8 cellular contexts compared by ENCODE assay signal in genomic region chr3:125520563-125520919, GRCh38. TPM values are rescaled to one million over a fixed set of nuclear protein-coding genes. Genes with fewer than 3 reads are reported as not detected.
DNase-seq lines count a peak whose midpoint lies in the region; ATAC-seq and TF ChIP-seq lines count a peak whose summit lies in the region.
"Not testable (repeated sequence)": the region's sequence is repeated elsewhere in the genome, so short reads cannot be mapped to it uniquely, and the experiment has no call there.

No MANE protein-coding gene starts in this region.

- peak overlapping the region; percentile 97 for H3K4me3 Mint-ChIP-seq in activated naive CD8-positive, alpha-beta T cell treated with anti-CD3 and anti-CD28 coated beads, Interleukin-2, amount 10 ng/mL, durations not matched to agents 7 days and 5 days
- peak overlapping the region; percentile 88 to 98 for H3K4me3 Mint-ChIP-seq in effector memory CD8-positive, alpha-beta T cell
- peak overlapping the region; percentile 98 for H3K4me3 Mint-ChIP-seq in natural killer cell
- peak overlapping the region; percentile 96 for H3K4me3 Mint-ChIP-seq in stimulated activated effector memory CD8-positive, alpha-beta T cell treated with anti-CD3 and anti-CD28 coated beads, Interleukin-12 subunit alpha, Interleukin-12 subunit beta, amount 100 ng/mL, for 72 hours

- peak overlapping the region; percentile 95 for H3K27ac Mint-ChIP-seq in activated naive CD8-positive, alpha-beta T cell treated with anti-CD3 and anti-CD28 coated beads, Interleukin-2, amount 10 ng/mL, durations not matched to agents 7 days and 5 days
- peak overlapping the region; percentile 91 to 97 for H3K27ac Mint-ChIP-seq in effector memory CD8-positive, alpha-beta T cell
- peak overlapping the region; percentile 83 to 96 for H3K27ac Mint-ChIP-seq in natural killer cell
- H3K27ac Mint-ChIP-seq in stimulated activated effector memory CD8-positive, alpha-beta T cell treated with anti-CD3 and anti-CD28 coated beads, Interleukin-12 subunit alpha, Interleukin-12 subunit beta, amount 100 ng/mL, for 72 hours = peak overlapping the region; percentile 97

- H3K36me3 ChIP-seq in SK-N-SH (replicated peaks in 1 of 2; ENCODE audit: control insufficient read depth in 1 of 2, insufficient read depth in 2 of 2, low read length in 1 of 2) (peaks cover 4 to 22% of the 10 kb centered on the region in 2 experiments), iPS-18a (ENCODE audit: control insufficient read depth, low read depth, low read length) (peaks cover 12% of the 10 kb centered on the region)

- H3F3A ChIP-seq in SK-N-SH (replicated peaks; ENCODE audit: insufficient read depth) = not testable (repeated sequence)

- peaks cover 10% of the 10 kb centered on the region for H3K36me3 Mint-ChIP-seq in activated naive CD8-positive, alpha-beta T cell treated with anti-CD3 and anti-CD28 coated beads, Interleukin-2, amount 10 ng/mL, durations not matched to agents 7 days and 5 days
- peaks cover 21% of the 10 kb centered on the region for H3K36me3 Mint-ChIP-seq in effector memory CD8-positive, alpha-beta T cell (ENCODE audit: insufficient read depth)
- H3K36me3 Mint-ChIP-seq in natural killer cell = not testable (repeated sequence)
- H3K36me3 Mint-ChIP-seq in stimulated activated effector memory CD8-positive, alpha-beta T cell treated with anti-CD3 and anti-CD28 coated beads, Interleukin-12 subunit alpha, Interleukin-12 subunit beta, amount 100 ng/mL, for 72 hours = peaks cover 22% of the 10 kb centered on the region

- not testable (repeated sequence) for TF ChIP-seq RAD21 in SK-N-SH (IDR thresholded peaks at IDR 0.05; ENCODE audit: low read length)

- TF ChIP-seq CTCF in AG09309 (IDR thresholded peaks at IDR 0.05; ENCODE audit: control insufficient read depth, insufficient read depth, low read depth, low read length, missing control alignments); HFF-Myc (IDR thresholded peaks at IDR 0.05; ENCODE audit: low read depth, low read length, missing control alignments); SK-N-SH (IDR thresholded peaks at IDR 0.05); natural killer cell (IDR thresholded peaks at IDR 0.05): not testable (repeated sequence)

- not testable (repeated sequence) for H3K27me3 ChIP-seq in SK-N-SH (ENCODE audit: insufficient read depth); iPS-18a (ENCODE audit: control insufficient read depth, insufficient read depth, low read length)

- DNase-seq in AG09309 (ENCODE audit: low read depth); HFF-Myc (ENCODE audit: extremely low read depth, low read depth); SK-N-SH; activated naive CD8-positive, alpha-beta T cell treated with anti-CD3 and anti-CD28 coated beads, Interleukin-2, amount 10 ng/mL, durations not matched to agents 7 days and 5 days; effector memory CD8-positive, alpha-beta T cell; natural killer cell; stimulated activated effector memory CD8-positive, alpha-beta T cell treated with anti-CD3 and anti-CD28 coated beads, Interleukin-12 subunit alpha, Interleukin-12 subunit beta, amount 100 ng/mL, for 72 hours (ENCODE audit: low spot score in 2 of 2): not testable (repeated sequence)

- CTCF ChIA-PET in SK-N-SH (lab: Yijun Ruan, JAX) = interaction anchor here (1.1 to 1.3 kb wide), 2 partner anchors 65 to 81 kb away, joined by 3 read pairs; no protein-coding TSS in a partner anchor

- peaks cover 48% of the 10 kb centered on the region for H3K79me2 ChIP-seq in SK-N-SH (ENCODE audit: insufficient read depth)

- peaks cover 17% of the 10 kb centered on the region for H3K4me1 Mint-ChIP-seq in activated naive CD8-positive, alpha-beta T cell treated with anti-CD3 and anti-CD28 coated beads, Interleukin-2, amount 10 ng/mL, durations not matched to agents 7 days and 5 days
- peaks cover 23 to 31% of the 10 kb centered on the region in 2 donors for H3K4me1 Mint-ChIP-seq in effector memory CD8-positive, alpha-beta T cell (ENCODE audit: low read depth in 2 of 2)
- peaks cover 29 to 35% of the 10 kb centered on the region in 2 donors for H3K4me1 Mint-ChIP-seq in natural killer cell
- H3K4me1 Mint-ChIP-seq in stimulated activated effector memory CD8-positive, alpha-beta T cell treated with anti-CD3 and anti-CD28 coated beads, Interleukin-12 subunit alpha, Interleukin-12 subunit beta, amount 100 ng/mL, for 72 hours = peaks cover 37% of the 10 kb centered on the region

- not testable (repeated sequence) for H3K9me3 ChIP-seq in SK-N-SH; iPS-18a (ENCODE audit: control insufficient read depth, low read depth, low read length)

- WGBS in SK-N-SH (ENCODE audit: low lambda C conversion rate) = 88% methylated on average over 15 of the region's 15 CpGs

- H3K27ac ChIP-seq in SK-N-SH (ENCODE audit: low read depth in 2 of 2, low read length in 1 of 2) (peak overlapping the region; percentile 59 to 75), iPS-18a (ENCODE audit: low read length) (peak overlapping the region; percentile 39)

- not testable (repeated sequence) for TF ChIP-seq EP300 in SK-N-SH (IDR thresholded peaks at IDR 0.05; ENCODE audit: borderline replicate concordance in 1 of 2, low read depth in 1 of 2, low read length in 1 of 2)

- H3K4me2 ChIP-seq in SK-N-SH = peak overlapping the region; percentile 92

- not testable (repeated sequence) for ATAC-seq in activated naive CD8-positive, alpha-beta T cell treated with anti-CD3 and anti-CD28 coated beads, Interleukin-2, amount 10 ng/mL, durations not matched to agents 7 days and 5 days (ENCODE audit: low read depth); effector memory CD8-positive, alpha-beta T cell (replicated peaks); natural killer cell; stimulated activated effector memory CD8-positive, alpha-beta T cell treated with anti-CD3 and anti-CD28 coated beads, Interleukin-12 subunit alpha, Interleukin-12 subunit beta, amount 100 ng/mL, for 72 hours

- H3K9ac ChIP-seq in SK-N-SH (peak overlapping the region; percentile 93; the same call in 1 of the 2 replicates), iPS-18a (ENCODE audit: low read length) (peak overlapping the region; percentile 54)

- H2AFZ ChIP-seq in SK-N-SH (ENCODE audit: low read depth) = peak overlapping the region; percentile 95

- POLR2A ChIA-PET in SK-N-SH (lab: Yijun Ruan, JAX) = interaction anchor here (0.6 to 1.1 kb wide), 6 partner anchors 8 to 144 kb away, joined by 3 read pairs; no protein-coding TSS in a partner anchor
- POLR2A ChIA-PET in activated naive CD8-positive, alpha-beta T cell treated with anti-CD3 and anti-CD28 coated beads, Interleukin-2, amount 10 ng/mL, durations not matched to agents 7 days and 5 days (lab: Charles Lee) = interaction anchor here (0.7 to 1.6 kb wide), 7 partner anchors 12 to 147 kb away, joined by 3 to 11 read pairs (median 4); partner anchors contain the start of gene OSBPL11

- H3K27me3 Mint-ChIP-seq in activated naive CD8-positive, alpha-beta T cell treated with anti-CD3 and anti-CD28 coated beads, Interleukin-2, amount 10 ng/mL, durations not matched to agents 7 days and 5 days; effector memory CD8-positive, alpha-beta T cell; natural killer cell (ENCODE audit: low read depth in 2 of 2): not testable (repeated sequence)

- H3K4me1 ChIP-seq in SK-N-SH (ENCODE audit: control insufficient read depth in 1 of 2, insufficient read depth in 2 of 2, low read depth in 1 of 2, low read length in 1 of 2); iPS-18a (ENCODE audit: control insufficient read depth, low read depth, low read length): not testable (repeated sequence)

- H4K20me1 ChIP-seq in SK-N-SH (ENCODE audit: insufficient read depth) = not testable (repeated sequence)

- not testable (repeated sequence) for H3K9me2 ChIP-seq in SK-N-SH

- intact Hi-C loops in natural killer cell (cut with micrococcal nuclease) = not testable (repeated sequence)

- not testable (repeated sequence) for H3K9me3 Mint-ChIP-seq in activated naive CD8-positive, alpha-beta T cell treated with anti-CD3 and anti-CD28 coated beads, Interleukin-2, amount 10 ng/mL, durations not matched to agents 7 days and 5 days; effector memory CD8-positive, alpha-beta T cell; natural killer cell; stimulated activated effector memory CD8-positive, alpha-beta T cell treated with anti-CD3 and anti-CD28 coated beads, Interleukin-12 subunit alpha, Interleukin-12 subunit beta, amount 100 ng/mL, for 72 hours

- H3K4me3 ChIP-seq in AG09309 (ENCODE audit: control insufficient read depth, low read depth, low read length) = peak overlapping the region; percentile 87
- peak overlapping the region; percentile 89 for H3K4me3 ChIP-seq in HFF-Myc (replicated peaks; ENCODE audit: low read depth, low read length)
- H3K4me3 ChIP-seq in SK-N-SH (ENCODE audit: low read depth in 2 of 2, low read length in 1 of 2) = peak overlapping the region; percentile 64 to 70
- H3K4me3 ChIP-seq in iPS-18a (ENCODE audit: low read length) = peak overlapping the region; percentile 92

RNA-seq across cellular contexts. Expression of gene SNX4, which starts 0.5 kb away (rescaled TPM):
- polyA plus RNA-seq in SK-N-SH (2012; rRNA removed) = 5.1 and 7.6 TPM in 2 replicates
- 9.7 and 13.2 TPM in 2 replicates for polyA plus RNA-seq in SK-N-SH (2012; cell fraction: cytosol; rRNA removed)
- polyA plus RNA-seq in SK-N-SH (2012; cell fraction: nucleus; rRNA removed) = 3.1 and 7.0 TPM in 2 replicates
- total RNA-seq in activated naive CD8-positive, alpha-beta T cell treated with anti-CD3 and anti-CD28 coated beads, Interleukin-2, amount 10 ng/mL, durations not matched to agents 7 days and 5 days = 10 to 100 TPM; 31.3 to 31.6 TPM
- total RNA-seq in natural killer cell = 10 to 100 TPM; 24.4 to 30.1 (median 29.5) TPM
